Comparison of ENCODE assay signal across 8 cellular contexts in the genomic region with DNA sequence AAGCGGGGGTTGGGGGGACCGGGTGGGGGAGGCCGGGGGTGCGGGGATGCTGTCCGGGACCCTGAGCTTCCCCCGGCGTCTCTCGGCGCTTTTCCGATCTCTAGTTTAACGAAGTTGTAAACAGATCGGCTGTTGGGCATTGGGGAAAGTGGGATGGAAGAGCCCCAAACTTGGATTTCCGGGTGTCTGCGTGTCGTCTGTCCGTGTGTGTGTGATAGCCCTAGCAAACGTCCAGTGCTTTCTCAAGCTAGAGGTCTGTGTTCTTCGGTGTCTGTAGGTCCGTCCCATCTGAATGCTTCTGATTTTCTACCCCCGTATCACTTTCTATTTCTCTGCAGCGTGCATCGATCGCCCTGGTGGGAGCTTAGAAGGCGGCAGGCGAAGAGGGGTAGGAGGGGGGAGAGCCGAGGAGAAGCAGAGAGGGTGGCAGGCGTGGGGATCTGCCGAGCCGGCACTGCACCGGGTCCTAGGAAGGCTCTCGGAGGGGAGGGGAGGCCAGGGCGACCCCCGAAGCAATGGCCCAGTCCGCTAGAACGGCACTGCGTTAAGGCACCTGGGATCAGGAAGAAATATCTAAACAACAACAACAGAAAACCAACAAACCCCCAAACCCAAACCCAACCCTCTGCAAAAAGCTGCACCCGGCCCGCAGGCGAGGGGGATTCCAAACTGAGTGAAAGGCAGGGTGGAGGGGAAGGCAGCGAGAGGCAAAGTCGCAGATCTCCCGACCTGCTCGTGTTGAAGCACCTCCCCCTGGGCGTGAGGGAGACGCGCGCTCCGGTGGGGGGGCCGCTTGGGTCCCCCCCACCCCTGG. TPM values are rescaled to one million over a fixed set of nuclear protein-coding genes. Genes with fewer than 3 reads are reported as not detected.
DNase-seq lines count a peak whose midpoint lies in the region; ATAC-seq and TF ChIP-seq lines count a peak whose summit lies in the region.

No MANE protein-coding gene starts in this region.

- H3K4me2 ChIP-seq in mammary epithelial cell (ENCODE audit: insufficient read depth, low read depth, low read length), result peak overlapping the region; percentile 73

- intact Hi-C loops in mammary epithelial cell (cut with micrococcal nuclease), result no loop called here

- H3K27ac ChIP-seq in mammary epithelial cell (ENCODE audit: insufficient read depth, low read depth, low read length), result no peak overlapping the region

- H3K9ac ChIP-seq in mammary epithelial cell (ENCODE audit: insufficient read depth, low read length), result no peak overlapping the region

- H4K20me1 ChIP-seq in mammary epithelial cell (ENCODE audit: insufficient read depth, low read length), result no peaks in the 10 kb centered on the region

- no peak for ATAC-seq in HG03280 (IDR thresholded peaks at IDR 0.05; ENCODE audit: unreplicated experiment)
- no peak for ATAC-seq in HG02610 (IDR thresholded peaks at IDR 0.05; ENCODE audit: unreplicated experiment)

- CTCF ChIA-PET in mammary epithelial cell (lab: Charles Lee; ENCODE audit: low non-redundant PET), result no interaction called here

- H3K4me1 ChIP-seq in mammary epithelial cell (ENCODE audit: insufficient read depth, low read length) (peaks cover 6% of the 10 kb centered on the region), mononuclear cell (ENCODE audit: insufficient read depth, low read length) (peaks cover 14% of the 10 kb centered on the region)

- peak overlapping the region in 1 of 3 experiments; percentile 30 for H3K4me3 ChIP-seq in mammary epithelial cell (replicated peaks in 1 of 3; ENCODE audit: insufficient read depth in 1 of 3, low read depth in 2 of 3, low read length in 3 of 3)
- H3K4me3 ChIP-seq in mononuclear cell (ENCODE audit: low read length), result peak overlapping the region; percentile 6

- TF ChIP-seq CTCF in mammary epithelial cell (conservative IDR thresholded peaks at IDR 0.05 in 1 of 2, IDR thresholded peaks at IDR 0.05 in 1 of 2; ENCODE audit: extremely low read depth in 1 of 2, insufficient read depth in 1 of 2, low read depth in 1 of 2, low read length in 2 of 2), result no peak

- no peak overlapping the region for H2AFZ ChIP-seq in mammary epithelial cell (ENCODE audit: low read depth, low read length)

- H3K27me3 ChIP-seq in mammary epithelial cell (ENCODE audit: insufficient read depth, low read length), result peaks cover 46% of the 10 kb centered on the region
- peaks cover 85% of the 10 kb centered on the region for H3K27me3 ChIP-seq in mononuclear cell (ENCODE audit: insufficient read depth, low read length)

- no peaks in the 10 kb centered on the region for H3K9me3 ChIP-seq in mammary epithelial cell (replicated peaks; ENCODE audit: insufficient read depth, low read length)
- no peaks in the 10 kb centered on the region for H3K9me3 ChIP-seq in mononuclear cell (ENCODE audit: low read depth, low read length)

- in situ Hi-C loops in mammary epithelial cell (cut with MboI; ENCODE audit: low sequenced_read_pairs in 2 of 2), result no loop called here

- no TSS peak for BruUV-seq in mammary epithelial cell (replicated peaks; lab: Mats Ljungman, UMichigan)

- dilution Hi-C loops in mammary epithelial cell (cut with HindIII; ENCODE audit: low sequenced_read_pairs), result no loop called here

- DNase-seq in AG08396 (ENCODE audit: low spot score) (peak; percentile 32), GM19238 (ENCODE audit: insufficient read length, low spot score) (peak; percentile 31), mammary epithelial cell (no peak), T-helper 9 cell (no peak), cortex of kidney (lab: John Stamatoyannopoulos, UW) (no peak)

- no peaks in the 10 kb centered on the region for H3K79me2 ChIP-seq in mammary epithelial cell (ENCODE audit: insufficient read depth, low read length)

- WGBS in mammary epithelial cell (ENCODE audit: low coverage, missing lambda C conversion rate), result 0% methylated on average over 8 of the region's 49 CpGs

- H3K36me3 ChIP-seq in mammary epithelial cell (ENCODE audit: insufficient read depth, low read length), result no peaks in the 10 kb centered on the region

RNA-seq across cellular contexts. Expression of a gene that starts 1.0 kb away (rescaled TPM):
- total RNA-seq in mammary epithelial cell (not detected), mononuclear cell (under 0.01 TPM)
- polyA plus RNA-seq in mammary epithelial cell, result not detected
- not detected for polyA minus RNA-seq in mammary epithelial cell

Comparison
In these comparisons a context has a peak if more than half of its experiments do, and no peak if none do; other contexts are left out.
1. DNase-seq: peak in AG08396 (single experiment) and GM19238 (single experiment); none in mammary epithelial cell (single experiment), T-helper 9 cell (single experiment) and cortex of kidney (single experiment).